Comparison of ENCODE assay signal across 1 cellular context in genomic region chr3:184748219-184749135, GRCh38.
TF ChIP-seq lines count a peak whose summit lies in the region.

No MANE protein-coding gene starts in this region.

TF ChIP-seq in K562, 482 proteins besides CTCF, POLR2A, EP300 and RAD21 (continued from another document and continues in another):
- TF ChIP-seq JUND (IDR thresholded peaks at IDR 0.05; ENCODE audit: borderline replicate concordance, low read depth, low read length) (peak; percentile 50; the same call in 1 of the 2 replicates), JUND (tag; IDR thresholded peaks at IDR 0.05; ENCODE audit: borderline replicate concordance, low read depth, low read length) (peak; percentile 68; the same call in 1 of the 3 replicates), BCL6 (CRISPR knock-in tag; IDR thresholded peaks at IDR 0.05) (no peak), HNRNPLL (IDR thresholded peaks at IDR 0.05; ENCODE audit: low read depth, low read length, poor library complexity, severe bottlenecking) (no peak), ZC3H11A (IDR thresholded peaks at IDR 0.05; ENCODE audit: low read depth, low read length) (no peak), CC2D1A (IDR thresholded peaks at IDR 0.05) (no peak), NKRF (IDR thresholded peaks at IDR 0.05; ENCODE audit: borderline replicate concordance) (no peak), FOSL1 (tag; conservative IDR thresholded peaks at IDR 0.05) (peak; percentile 79), ZHX1 (conservative IDR thresholded peaks at IDR 0.05; ENCODE audit: low read length) (no peak), POLR3G (IDR thresholded peaks at IDR 0.05; ENCODE audit: extremely low read depth, insufficient read length, insufficient replicate concordance) (no peak), SNAPC5 (CRISPR knock-in tag; IDR thresholded peaks at IDR 0.05) (no peak), ZNF347 (CRISPR knock-in tag; IDR thresholded peaks at IDR 0.05; ENCODE audit: low read depth) (no peak), ZNF551 (CRISPR knock-in tag; IDR thresholded peaks at IDR 0.05) (no peak), ZNF780A (CRISPR knock-in tag; IDR thresholded peaks at IDR 0.05) (no peak), DDX20 (tag; IDR thresholded peaks at IDR 0.05; ENCODE audit: low read depth) (no peak), CHD4 (IDR thresholded peaks at IDR 0.05; ENCODE audit: insufficient read depth, insufficient replicate concordance, low read depth, low read length, poor library complexity, severe bottlenecking) (no peak), NRF1 (conservative IDR thresholded peaks at IDR 0.05 in 1 of 2, IDR thresholded peaks at IDR 0.05 in 1 of 2) (peak; percentile 62 to 70), PPARD (CRISPR knock-in tag; IDR thresholded peaks at IDR 0.05) (no peak), SIN3B (IDR thresholded peaks at IDR 0.05; ENCODE audit: low read depth) (no peak), SMARCE1 (IDR thresholded peaks at IDR 0.05) (0 out of 2 replicates have a peak, but pooled peaks have one; percentile 38), ZNF766 (CRISPR knock-in tag; conservative IDR thresholded peaks at IDR 0.05) (0 out of 2 replicates have a peak, but pooled peaks have one; percentile 33)
- TF ChIP-seq, protein P1, sequence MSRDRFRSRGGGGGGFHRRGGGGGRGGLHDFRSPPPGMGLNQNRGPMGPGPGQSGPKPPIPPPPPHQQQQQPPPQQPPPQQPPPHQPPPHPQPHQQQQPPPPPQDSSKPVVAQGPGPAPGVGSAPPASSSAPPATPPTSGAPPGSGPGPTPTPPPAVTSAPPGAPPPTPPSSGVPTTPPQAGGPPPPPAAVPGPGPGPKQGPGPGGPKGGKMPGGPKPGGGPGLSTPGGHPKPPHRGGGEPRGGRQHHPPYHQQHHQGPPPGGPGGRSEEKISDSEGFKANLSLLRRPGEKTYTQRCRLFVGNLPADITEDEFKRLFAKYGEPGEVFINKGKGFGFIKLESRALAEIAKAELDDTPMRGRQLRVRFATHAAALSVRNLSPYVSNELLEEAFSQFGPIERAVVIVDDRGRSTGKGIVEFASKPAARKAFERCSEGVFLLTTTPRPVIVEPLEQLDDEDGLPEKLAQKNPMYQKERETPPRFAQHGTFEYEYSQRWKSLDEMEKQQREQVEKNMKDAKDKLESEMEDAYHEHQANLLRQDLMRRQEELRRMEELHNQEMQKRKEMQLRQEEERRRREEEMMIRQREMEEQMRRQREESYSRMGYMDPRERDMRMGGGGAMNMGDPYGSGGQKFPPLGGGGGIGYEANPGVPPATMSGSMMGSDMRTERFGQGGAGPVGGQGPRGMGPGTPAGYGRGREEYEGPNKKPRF (IDR thresholded peaks at IDR 0.05; ENCODE audit: low read depth, low read length): no peak
- TF ChIP-seq, protein P2, sequence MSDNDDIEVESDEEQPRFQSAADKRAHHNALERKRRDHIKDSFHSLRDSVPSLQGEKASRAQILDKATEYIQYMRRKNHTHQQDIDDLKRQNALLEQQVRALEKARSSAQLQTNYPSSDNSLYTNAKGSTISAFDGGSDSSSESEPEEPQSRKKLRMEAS (CRISPR knock-in tag; IDR thresholded peaks at IDR 0.05): peak; percentile 62; the same call in 1 of the 2 replicates
- TF ChIP-seq, protein P3, sequence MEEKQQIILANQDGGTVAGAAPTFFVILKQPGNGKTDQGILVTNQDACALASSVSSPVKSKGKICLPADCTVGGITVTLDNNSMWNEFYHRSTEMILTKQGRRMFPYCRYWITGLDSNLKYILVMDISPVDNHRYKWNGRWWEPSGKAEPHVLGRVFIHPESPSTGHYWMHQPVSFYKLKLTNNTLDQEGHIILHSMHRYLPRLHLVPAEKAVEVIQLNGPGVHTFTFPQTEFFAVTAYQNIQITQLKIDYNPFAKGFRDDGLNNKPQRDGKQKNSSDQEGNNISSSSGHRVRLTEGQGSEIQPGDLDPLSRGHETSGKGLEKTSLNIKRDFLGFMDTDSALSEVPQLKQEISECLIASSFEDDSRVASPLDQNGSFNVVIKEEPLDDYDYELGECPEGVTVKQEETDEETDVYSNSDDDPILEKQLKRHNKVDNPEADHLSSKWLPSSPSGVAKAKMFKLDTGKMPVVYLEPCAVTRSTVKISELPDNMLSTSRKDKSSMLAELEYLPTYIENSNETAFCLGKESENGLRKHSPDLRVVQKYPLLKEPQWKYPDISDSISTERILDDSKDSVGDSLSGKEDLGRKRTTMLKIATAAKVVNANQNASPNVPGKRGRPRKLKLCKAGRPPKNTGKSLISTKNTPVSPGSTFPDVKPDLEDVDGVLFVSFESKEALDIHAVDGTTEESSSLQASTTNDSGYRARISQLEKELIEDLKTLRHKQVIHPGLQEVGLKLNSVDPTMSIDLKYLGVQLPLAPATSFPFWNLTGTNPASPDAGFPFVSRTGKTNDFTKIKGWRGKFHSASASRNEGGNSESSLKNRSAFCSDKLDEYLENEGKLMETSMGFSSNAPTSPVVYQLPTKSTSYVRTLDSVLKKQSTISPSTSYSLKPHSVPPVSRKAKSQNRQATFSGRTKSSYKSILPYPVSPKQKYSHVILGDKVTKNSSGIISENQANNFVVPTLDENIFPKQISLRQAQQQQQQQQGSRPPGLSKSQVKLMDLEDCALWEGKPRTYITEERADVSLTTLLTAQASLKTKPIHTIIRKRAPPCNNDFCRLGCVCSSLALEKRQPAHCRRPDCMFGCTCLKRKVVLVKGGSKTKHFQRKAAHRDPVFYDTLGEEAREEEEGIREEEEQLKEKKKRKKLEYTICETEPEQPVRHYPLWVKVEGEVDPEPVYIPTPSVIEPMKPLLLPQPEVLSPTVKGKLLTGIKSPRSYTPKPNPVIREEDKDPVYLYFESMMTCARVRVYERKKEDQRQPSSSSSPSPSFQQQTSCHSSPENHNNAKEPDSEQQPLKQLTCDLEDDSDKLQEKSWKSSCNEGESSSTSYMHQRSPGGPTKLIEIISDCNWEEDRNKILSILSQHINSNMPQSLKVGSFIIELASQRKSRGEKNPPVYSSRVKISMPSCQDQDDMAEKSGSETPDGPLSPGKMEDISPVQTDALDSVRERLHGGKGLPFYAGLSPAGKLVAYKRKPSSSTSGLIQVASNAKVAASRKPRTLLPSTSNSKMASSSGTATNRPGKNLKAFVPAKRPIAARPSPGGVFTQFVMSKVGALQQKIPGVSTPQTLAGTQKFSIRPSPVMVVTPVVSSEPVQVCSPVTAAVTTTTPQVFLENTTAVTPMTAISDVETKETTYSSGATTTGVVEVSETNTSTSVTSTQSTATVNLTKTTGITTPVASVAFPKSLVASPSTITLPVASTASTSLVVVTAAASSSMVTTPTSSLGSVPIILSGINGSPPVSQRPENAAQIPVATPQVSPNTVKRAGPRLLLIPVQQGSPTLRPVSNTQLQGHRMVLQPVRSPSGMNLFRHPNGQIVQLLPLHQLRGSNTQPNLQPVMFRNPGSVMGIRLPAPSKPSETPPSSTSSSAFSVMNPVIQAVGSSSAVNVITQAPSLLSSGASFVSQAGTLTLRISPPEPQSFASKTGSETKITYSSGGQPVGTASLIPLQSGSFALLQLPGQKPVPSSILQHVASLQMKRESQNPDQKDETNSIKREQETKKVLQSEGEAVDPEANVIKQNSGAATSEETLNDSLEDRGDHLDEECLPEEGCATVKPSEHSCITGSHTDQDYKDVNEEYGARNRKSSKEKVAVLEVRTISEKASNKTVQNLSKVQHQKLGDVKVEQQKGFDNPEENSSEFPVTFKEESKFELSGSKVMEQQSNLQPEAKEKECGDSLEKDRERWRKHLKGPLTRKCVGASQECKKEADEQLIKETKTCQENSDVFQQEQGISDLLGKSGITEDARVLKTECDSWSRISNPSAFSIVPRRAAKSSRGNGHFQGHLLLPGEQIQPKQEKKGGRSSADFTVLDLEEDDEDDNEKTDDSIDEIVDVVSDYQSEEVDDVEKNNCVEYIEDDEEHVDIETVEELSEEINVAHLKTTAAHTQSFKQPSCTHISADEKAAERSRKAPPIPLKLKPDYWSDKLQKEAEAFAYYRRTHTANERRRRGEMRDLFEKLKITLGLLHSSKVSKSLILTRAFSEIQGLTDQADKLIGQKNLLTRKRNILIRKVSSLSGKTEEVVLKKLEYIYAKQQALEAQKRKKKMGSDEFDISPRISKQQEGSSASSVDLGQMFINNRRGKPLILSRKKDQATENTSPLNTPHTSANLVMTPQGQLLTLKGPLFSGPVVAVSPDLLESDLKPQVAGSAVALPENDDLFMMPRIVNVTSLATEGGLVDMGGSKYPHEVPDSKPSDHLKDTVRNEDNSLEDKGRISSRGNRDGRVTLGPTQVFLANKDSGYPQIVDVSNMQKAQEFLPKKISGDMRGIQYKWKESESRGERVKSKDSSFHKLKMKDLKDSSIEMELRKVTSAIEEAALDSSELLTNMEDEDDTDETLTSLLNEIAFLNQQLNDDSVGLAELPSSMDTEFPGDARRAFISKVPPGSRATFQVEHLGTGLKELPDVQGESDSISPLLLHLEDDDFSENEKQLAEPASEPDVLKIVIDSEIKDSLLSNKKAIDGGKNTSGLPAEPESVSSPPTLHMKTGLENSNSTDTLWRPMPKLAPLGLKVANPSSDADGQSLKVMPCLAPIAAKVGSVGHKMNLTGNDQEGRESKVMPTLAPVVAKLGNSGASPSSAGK (IDR thresholded peaks at IDR 0.05): 0 out of 2 replicates have a peak, but pooled peaks have one; percentile 40
- TF ChIP-seq, protein P4, sequence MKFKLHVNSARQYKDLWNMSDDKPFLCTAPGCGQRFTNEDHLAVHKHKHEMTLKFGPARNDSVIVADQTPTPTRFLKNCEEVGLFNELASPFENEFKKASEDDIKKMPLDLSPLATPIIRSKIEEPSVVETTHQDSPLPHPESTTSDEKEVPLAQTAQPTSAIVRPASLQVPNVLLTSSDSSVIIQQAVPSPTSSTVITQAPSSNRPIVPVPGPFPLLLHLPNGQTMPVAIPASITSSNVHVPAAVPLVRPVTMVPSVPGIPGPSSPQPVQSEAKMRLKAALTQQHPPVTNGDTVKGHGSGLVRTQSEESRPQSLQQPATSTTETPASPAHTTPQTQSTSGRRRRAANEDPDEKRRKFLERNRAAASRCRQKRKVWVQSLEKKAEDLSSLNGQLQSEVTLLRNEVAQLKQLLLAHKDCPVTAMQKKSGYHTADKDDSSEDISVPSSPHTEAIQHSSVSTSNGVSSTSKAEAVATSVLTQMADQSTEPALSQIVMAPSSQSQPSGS (CRISPR knock-in tag; IDR thresholded peaks at IDR 0.05): no peak
- TF ChIP-seq, protein P5, sequence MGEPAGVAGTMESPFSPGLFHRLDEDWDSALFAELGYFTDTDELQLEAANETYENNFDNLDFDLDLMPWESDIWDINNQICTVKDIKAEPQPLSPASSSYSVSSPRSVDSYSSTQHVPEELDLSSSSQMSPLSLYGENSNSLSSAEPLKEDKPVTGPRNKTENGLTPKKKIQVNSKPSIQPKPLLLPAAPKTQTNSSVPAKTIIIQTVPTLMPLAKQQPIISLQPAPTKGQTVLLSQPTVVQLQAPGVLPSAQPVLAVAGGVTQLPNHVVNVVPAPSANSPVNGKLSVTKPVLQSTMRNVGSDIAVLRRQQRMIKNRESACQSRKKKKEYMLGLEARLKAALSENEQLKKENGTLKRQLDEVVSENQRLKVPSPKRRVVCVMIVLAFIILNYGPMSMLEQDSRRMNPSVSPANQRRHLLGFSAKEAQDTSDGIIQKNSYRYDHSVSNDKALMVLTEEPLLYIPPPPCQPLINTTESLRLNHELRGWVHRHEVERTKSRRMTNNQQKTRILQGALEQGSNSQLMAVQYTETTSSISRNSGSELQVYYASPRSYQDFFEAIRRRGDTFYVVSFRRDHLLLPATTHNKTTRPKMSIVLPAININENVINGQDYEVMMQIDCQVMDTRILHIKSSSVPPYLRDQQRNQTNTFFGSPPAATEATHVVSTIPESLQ (CRISPR knock-in tag; IDR thresholded peaks at IDR 0.05): no peak
- TF ChIP-seq, protein P6, sequence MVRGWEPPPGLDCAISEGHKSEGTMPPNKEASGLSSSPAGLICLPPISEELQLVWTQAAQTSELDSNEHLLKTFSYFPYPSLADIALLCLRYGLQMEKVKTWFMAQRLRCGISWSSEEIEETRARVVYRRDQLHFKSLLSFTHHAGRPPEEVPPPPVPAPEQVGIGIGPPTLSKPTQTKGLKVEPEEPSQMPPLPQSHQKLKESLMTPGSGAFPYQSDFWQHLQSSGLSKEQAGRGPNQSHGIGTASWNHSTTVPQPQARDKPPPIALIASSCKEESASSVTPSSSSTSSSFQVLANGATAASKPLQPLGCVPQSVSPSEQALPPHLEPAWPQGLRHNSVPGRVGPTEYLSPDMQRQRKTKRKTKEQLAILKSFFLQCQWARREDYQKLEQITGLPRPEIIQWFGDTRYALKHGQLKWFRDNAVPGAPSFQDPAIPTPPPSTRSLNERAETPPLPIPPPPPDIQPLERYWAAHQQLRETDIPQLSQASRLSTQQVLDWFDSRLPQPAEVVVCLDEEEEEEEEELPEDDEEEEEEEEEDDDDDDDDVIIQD (CRISPR knock-in tag; IDR thresholded peaks at IDR 0.05): no peak
- TF ChIP-seq, protein P7, sequence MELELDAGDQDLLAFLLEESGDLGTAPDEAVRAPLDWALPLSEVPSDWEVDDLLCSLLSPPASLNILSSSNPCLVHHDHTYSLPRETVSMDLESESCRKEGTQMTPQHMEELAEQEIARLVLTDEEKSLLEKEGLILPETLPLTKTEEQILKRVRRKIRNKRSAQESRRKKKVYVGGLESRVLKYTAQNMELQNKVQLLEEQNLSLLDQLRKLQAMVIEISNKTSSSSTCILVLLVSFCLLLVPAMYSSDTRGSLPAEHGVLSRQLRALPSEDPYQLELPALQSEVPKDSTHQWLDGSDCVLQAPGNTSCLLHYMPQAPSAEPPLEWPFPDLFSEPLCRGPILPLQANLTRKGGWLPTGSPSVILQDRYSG (tag; conservative IDR thresholded peaks at IDR 0.05; ENCODE audit: low read depth): no peak
